8 cellular contexts compared by ENCODE assay signal in the genomic region with DNA sequence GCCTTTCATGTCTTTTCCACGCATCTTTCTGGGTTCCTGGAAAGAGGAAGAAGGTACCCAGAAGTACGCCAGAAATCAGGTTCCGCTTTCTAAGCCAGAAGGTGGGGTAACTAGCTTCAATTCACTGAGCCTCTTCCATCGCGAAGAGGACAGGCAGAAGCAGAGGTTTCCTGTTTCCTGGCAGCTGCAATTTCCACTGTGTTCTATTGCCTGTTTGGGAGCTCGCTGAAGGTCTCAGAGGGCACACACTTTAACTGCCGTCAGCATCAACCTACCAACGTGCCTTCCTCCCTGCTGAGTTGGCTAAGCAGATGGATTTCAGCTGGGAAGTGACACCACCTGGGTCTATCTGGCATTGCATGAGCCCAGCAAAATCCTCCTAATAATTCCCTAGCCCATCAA. TPM values are rescaled to one million over a fixed set of nuclear protein-coding genes. Genes with fewer than 3 reads are reported as not detected.
A peak's percentile ranks its signal among the peaks of the same experiment; 100 is the strongest.
DNase-seq lines count a peak whose midpoint lies in the region; TF ChIP-seq lines count a peak whose summit lies in the region.

No MANE protein-coding gene starts in this region.

- CTCF ChIA-PET in OCI-LY7 (lab: Charles Lee; ENCODE audit: unreplicated experiment): interaction anchor here (1.0 to 1.1 kb wide), 2 partner anchors 11 to 304 kb away, joined by 3 read pairs; no protein-coding TSS in a partner anchor

- H3K9me3 Mint-ChIP-seq in endothelial cell (ENCODE audit: unreplicated experiment) (no peaks in the 10 kb centered on the region), osteocyte (ENCODE audit: unreplicated experiment) (no peaks in the 10 kb centered on the region)

- intact Hi-C loops in OCI-LY7 (cut with micrococcal nuclease; ENCODE audit: unreplicated experiment): loop anchor here (2.0 kb wide), 1 partner anchor 109 kb away; no protein-coding TSS in a partner anchor

- POLR2A ChIA-PET in OCI-LY7 (lab: Charles Lee): interaction anchor here (0.6 to 2.3 kb wide), 12 partner anchors 7 to 395 kb away, joined by 3 to 14 read pairs (median 4); a partner anchor contains a TSS

- H3K9me3 ChIP-seq in OCI-LY7 (ENCODE audit: low read length): no peaks in the 10 kb centered on the region

- no peaks in the 10 kb centered on the region for H3K79me2 ChIP-seq in OCI-LY7 (ENCODE audit: insufficient read depth, low read depth, low read length)

- H3K4me1 Mint-ChIP-seq in endothelial cell (ENCODE audit: unreplicated experiment): peaks cover 17% of the 10 kb centered on the region
- H3K4me1 Mint-ChIP-seq in osteocyte (ENCODE audit: unreplicated experiment): peaks cover 6% of the 10 kb centered on the region

- H2AFZ ChIP-seq in OCI-LY7 (ENCODE audit: low read length): no peak overlapping the region

- H3K4me2 ChIP-seq in OCI-LY7 (ENCODE audit: low read length): peak overlapping the region; percentile 41; the same call in 1 of the 2 replicates

- H3K27ac ChIP-seq in OCI-LY7 (ENCODE audit: low read depth, low read length, poor library complexity, severe bottlenecking): no peak overlapping the region

- H3K27me3 Mint-ChIP-seq in endothelial cell (ENCODE audit: unreplicated experiment) (no peaks in the 10 kb centered on the region), osteocyte (ENCODE audit: unreplicated experiment) (peaks cover 5% of the 10 kb centered on the region)

- H4K20me1 ChIP-seq in OCI-LY7 (ENCODE audit: insufficient read depth, low read length): no peaks in the 10 kb centered on the region

- no peaks in the 10 kb centered on the region for H3K9me2 ChIP-seq in OCI-LY7 (ENCODE audit: insufficient read depth, low read length)

- BruUV-seq in OCI-LY7 (replicated peaks; lab: Mats Ljungman, UMichigan): no TSS peak

- no peaks in the 10 kb centered on the region for H3K36me3 ChIP-seq in OCI-LY7 (ENCODE audit: insufficient read depth, low read length)

- H3K4me1 ChIP-seq in OCI-LY7 (ENCODE audit: insufficient read depth, low read length, poor library complexity, severe bottlenecking): peaks cover 37% of the 10 kb centered on the region

- H3K27ac Mint-ChIP-seq in endothelial cell (ENCODE audit: unreplicated experiment) (peak overlapping the region; percentile 93), osteocyte (ENCODE audit: unreplicated experiment) (no peak overlapping the region)

- H3K36me3 Mint-ChIP-seq in endothelial cell (ENCODE audit: low read depth, unreplicated experiment) (no peaks in the 10 kb centered on the region), osteocyte (ENCODE audit: unreplicated experiment) (no peaks in the 10 kb centered on the region)

- H3K4me3 ChIP-seq in OCI-LY7 (ENCODE audit: low read depth, low read length, poor library complexity, severe bottlenecking): no peak overlapping the region

- DNase-seq in NCI-H82 (lab: John Stamatoyannopoulos, UW) (peak; percentile 45), NCI-H82 treated with DMSO at 0.1 percent for 48 hours (lab: John Stamatoyannopoulos, UW; ENCODE audit: unreplicated experiment) (no peak), HK-2 (ENCODE audit: unreplicated experiment) (peak; percentile 19), OCI-LY7 (ENCODE audit: low spot score) (peak; percentile 38), endothelial cell (ENCODE audit: low spot score) (peak; percentile 59), osteocyte (ENCODE audit: extremely low spot score, unreplicated experiment) (no peak), GM20000 (ENCODE audit: low spot score) (no peak)
- DNase-seq in stimulated activated CD4-positive, alpha-beta T cell treated with anti-CD3 and anti-CD28 coated beads, Interleukin-15, amount 100 ng/mL, for 24 hours: no peak

- H3K4me3 Mint-ChIP-seq in endothelial cell (ENCODE audit: unreplicated experiment) (no peak overlapping the region), osteocyte (ENCODE audit: unreplicated experiment) (no peak overlapping the region)

- TF ChIP-seq CTCF in OCI-LY7 (conservative IDR thresholded peaks at IDR 0.05; ENCODE audit: low read length) (peak; percentile 56), endothelial cell (IDR thresholded peaks at IDR 0.05; ENCODE audit: unreplicated experiment) (no peak), osteocyte (IDR thresholded peaks at IDR 0.05) (peak; percentile 40), GM20000 (IDR thresholded peaks at IDR 0.05; ENCODE audit: extremely low read depth, missing control alignments) (no peak)

RNA-seq across cellular contexts. Expression of a gene that starts 10.0 kb away (rescaled TPM):
- total RNA-seq in OCI-LY7 (2014; rRNA removed; shearing (Covaris generic)): 4.0 and 5.0 TPM in 2 replicates
- total RNA-seq in OCI-LY7 (2022) (13.5 and 17.4 TPM in 2 replicates), endothelial cell (ENCODE audit: unreplicated experiment) (0.67 TPM), osteocyte (not detected in 2 replicates)

RNA-seq across cellular contexts. Expression of a gene that starts 55.3 kb away (rescaled TPM):
- 116 and 148 TPM in 2 replicates for total RNA-seq in OCI-LY7 (2014; rRNA removed; shearing (Covaris generic))
- total RNA-seq in OCI-LY7 (2022) (132 and 133 TPM in 2 replicates), endothelial cell (ENCODE audit: unreplicated experiment) (142 TPM), osteocyte (126 and 127 TPM in 2 replicates)

Comparison
In these comparisons a context has a peak if more than half of its experiments do, and no peak if none do; other contexts are left out.
1. DNase-seq: peak in NCI-H82 (single experiment), HK-2 (single experiment), OCI-LY7 (single experiment) and endothelial cell (single experiment); none in NCI-H82 treated with DMSO at 0.1 percent for 48 hours (single experiment), osteocyte (single experiment), GM20000 (single experiment) and stimulated activated CD4-positive, alpha-beta T cell treated with anti-CD3 and anti-CD28 coated beads, Interleukin-15, amount 100 ng/mL, for 24 hours (single experiment).
2. CTCF ChIP-seq: peak in OCI-LY7 (single experiment) and osteocyte (single experiment); none in endothelial cell (single experiment) and GM20000 (single experiment).